1 cellular context compared by ENCODE assay signal in the genomic region with DNA sequence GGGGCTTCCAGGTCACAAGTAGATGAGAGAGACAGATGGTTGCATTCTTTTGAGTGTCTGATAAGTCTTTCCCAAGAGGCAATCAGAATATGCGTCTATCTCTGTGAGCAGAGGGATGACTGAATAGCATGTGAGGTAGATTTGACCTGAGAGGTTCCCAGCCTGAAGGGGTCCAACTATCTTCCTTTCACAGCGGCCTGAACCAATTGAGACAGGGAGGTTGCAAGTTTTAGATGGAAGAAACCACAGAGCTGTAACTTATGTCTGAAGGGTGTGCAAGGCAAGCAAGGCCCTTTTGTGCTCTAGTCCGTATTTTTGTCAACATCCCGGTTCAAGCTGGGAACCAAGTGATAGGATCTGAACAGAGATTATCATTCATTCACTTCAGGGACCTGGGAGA.
TF ChIP-seq lines count a peak whose summit lies in the region.

No MANE protein-coding gene starts in this region.

TF ChIP-seq in K562, 482 proteins besides CTCF, POLR2A, EP300 and RAD21 (continued from another document):
- TF ChIP-seq, protein P1, sequence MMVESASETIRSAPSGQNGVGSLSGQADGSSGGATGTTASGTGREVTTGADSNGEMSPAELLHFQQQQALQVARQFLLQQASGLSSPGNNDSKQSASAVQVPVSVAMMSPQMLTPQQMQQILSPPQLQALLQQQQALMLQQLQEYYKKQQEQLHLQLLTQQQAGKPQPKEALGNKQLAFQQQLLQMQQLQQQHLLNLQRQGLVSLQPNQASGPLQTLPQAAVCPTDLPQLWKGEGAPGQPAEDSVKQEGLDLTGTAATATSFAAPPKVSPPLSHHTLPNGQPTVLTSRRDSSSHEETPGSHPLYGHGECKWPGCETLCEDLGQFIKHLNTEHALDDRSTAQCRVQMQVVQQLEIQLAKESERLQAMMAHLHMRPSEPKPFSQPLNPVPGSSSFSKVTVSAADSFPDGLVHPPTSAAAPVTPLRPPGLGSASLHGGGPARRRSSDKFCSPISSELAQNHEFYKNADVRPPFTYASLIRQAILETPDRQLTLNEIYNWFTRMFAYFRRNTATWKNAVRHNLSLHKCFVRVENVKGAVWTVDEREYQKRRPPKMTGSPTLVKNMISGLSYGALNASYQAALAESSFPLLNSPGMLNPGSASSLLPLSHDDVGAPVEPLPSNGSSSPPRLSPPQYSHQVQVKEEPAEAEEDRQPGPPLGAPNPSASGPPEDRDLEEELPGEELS (CRISPR knock-in tag; IDR thresholded peaks at IDR 0.05; ENCODE audit: borderline replicate concordance): no peak
- no peak for TF ChIP-seq CSDE1 (IDR thresholded peaks at IDR 0.05)
- no peak for TF ChIP-seq ZFP30 (CRISPR knock-in tag; IDR thresholded peaks at IDR 0.05; ENCODE audit: borderline replicate concordance)
- no peak for TF ChIP-seq EGR1 (conservative IDR thresholded peaks at IDR 0.05)
- TF ChIP-seq, protein P2, sequence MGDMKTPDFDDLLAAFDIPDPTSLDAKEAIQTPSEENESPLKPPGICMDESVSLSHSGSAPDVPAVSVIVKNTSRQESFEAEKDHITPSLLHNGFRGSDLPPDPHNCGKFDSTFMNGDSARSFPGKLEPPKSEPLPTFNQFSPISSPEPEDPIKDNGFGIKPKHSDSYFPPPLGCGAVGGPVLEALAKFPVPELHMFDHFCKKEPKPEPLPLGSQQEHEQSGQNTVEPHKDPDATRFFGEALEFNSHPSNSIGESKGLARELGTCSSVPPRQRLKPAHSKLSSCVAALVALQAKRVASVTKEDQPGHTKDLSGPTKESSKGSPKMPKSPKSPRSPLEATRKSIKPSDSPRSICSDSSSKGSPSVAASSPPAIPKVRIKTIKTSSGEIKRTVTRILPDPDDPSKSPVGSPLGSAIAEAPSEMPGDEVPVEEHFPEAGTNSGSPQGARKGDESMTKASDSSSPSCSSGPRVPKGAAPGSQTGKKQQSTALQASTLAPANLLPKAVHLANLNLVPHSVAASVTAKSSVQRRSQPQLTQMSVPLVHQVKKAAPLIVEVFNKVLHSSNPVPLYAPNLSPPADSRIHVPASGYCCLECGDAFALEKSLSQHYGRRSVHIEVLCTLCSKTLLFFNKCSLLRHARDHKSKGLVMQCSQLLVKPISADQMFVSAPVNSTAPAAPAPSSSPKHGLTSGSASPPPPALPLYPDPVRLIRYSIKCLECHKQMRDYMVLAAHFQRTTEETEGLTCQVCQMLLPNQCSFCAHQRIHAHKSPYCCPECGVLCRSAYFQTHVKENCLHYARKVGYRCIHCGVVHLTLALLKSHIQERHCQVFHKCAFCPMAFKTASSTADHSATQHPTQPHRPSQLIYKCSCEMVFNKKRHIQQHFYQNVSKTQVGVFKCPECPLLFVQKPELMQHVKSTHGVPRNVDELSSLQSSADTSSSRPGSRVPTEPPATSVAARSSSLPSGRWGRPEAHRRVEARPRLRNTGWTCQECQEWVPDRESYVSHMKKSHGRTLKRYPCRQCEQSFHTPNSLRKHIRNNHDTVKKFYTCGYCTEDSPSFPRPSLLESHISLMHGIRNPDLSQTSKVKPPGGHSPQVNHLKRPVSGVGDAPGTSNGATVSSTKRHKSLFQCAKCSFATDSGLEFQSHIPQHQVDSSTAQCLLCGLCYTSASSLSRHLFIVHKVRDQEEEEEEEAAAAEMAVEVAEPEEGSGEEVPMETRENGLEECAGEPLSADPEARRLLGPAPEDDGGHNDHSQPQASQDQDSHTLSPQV (IDR thresholded peaks at IDR 0.05): no peak
- TF ChIP-seq JUND (IDR thresholded peaks at IDR 0.05; ENCODE audit: borderline replicate concordance, low read depth, low read length): peak; percentile 82; the same call in 1 of the 2 replicates
- no peak; the same call in 2 of the 3 replicates for TF ChIP-seq JUND (tag; IDR thresholded peaks at IDR 0.05; ENCODE audit: borderline replicate concordance, low read depth, low read length)
- no peak for TF ChIP-seq ETV6 (IDR thresholded peaks at IDR 0.05; ENCODE audit: borderline replicate concordance in 1 of 2, low read depth in 2 of 2, low read length in 1 of 2)
- no peak for TF ChIP-seq ETV6 (CRISPR knock-in tag; IDR thresholded peaks at IDR 0.05; ENCODE audit: borderline replicate concordance)
- no peak for TF ChIP-seq MAFK (IDR thresholded peaks at IDR 0.05; ENCODE audit: low read length)
- TF ChIP-seq NCOR1 (IDR thresholded peaks at IDR 0.05): peak; percentile 69
- TF ChIP-seq PML (IDR thresholded peaks at IDR 0.05; ENCODE audit: low read length): no peak
- TF ChIP-seq HLTF (IDR thresholded peaks at IDR 0.05): no peak
- peak; percentile 74 to 76 for TF ChIP-seq KDM1A (IDR thresholded peaks at IDR 0.05)
- TF ChIP-seq BRD4 (IDR thresholded peaks at IDR 0.05): no peak
- no peak for TF ChIP-seq PYGO2 (tag; IDR thresholded peaks at IDR 0.05)
- peak; percentile 48; the same call in 1 of the 2 replicates for TF ChIP-seq KLF16 (IDR thresholded peaks at IDR 0.05)
- TF ChIP-seq SIN3A (IDR thresholded peaks at IDR 0.05; ENCODE audit: borderline replicate concordance in 2 of 2, control insufficient read depth in 1 of 2, low read depth in 2 of 2, low read length in 2 of 2): 0 out of 4 replicates have a peak, but pooled peaks of 1 of the 2 experiments have one; percentile 2
- TF ChIP-seq SMAD4 (CRISPR knock-in tag; conservative IDR thresholded peaks at IDR 0.05): 0 out of 2 replicates have a peak, but pooled peaks have one; percentile 13
- TF ChIP-seq CTBP1 (IDR thresholded peaks at IDR 0.05; ENCODE audit: borderline replicate concordance): peak; percentile 31; the same call in 1 of the 2 replicates
- TF ChIP-seq SIRT6 (IDR thresholded peaks at IDR 0.05; ENCODE audit: low read depth, low read length): no peak
- TF ChIP-seq ZNF717 (CRISPR knock-in tag; IDR thresholded peaks at IDR 0.05): no peak
- TF ChIP-seq DPF2 (IDR thresholded peaks at IDR 0.05): peak; percentile 50
- TF ChIP-seq ZNF76 (CRISPR knock-in tag; IDR thresholded peaks at IDR 0.05; ENCODE audit: borderline replicate concordance): no peak
